Comparison of ENCODE assay signal across 21 cellular contexts in genomic region chr2:146079216-146079615, GRCh38.
"Had no signal": no experiment of that assay in that cellular context is flagged by ENCODE, and none has a peak within 500 bp of the region (broad histone marks: within the 10 kb centered on the region; RNA-seq: fewer than 3 reads in every experiment).

No MANE protein-coding gene starts in this region.

- H2AFZ ChIP-seq: parathyroid adenoma had no signal

- H3K9me3 ChIP-seq: adrenal gland, stomach had no signal

- H3K4me3 Mint-ChIP-seq: mesothelial cell of epicardium; nephron; stimulated activated effector memory CD8-positive, alpha-beta T cell treated with anti-CD3 and anti-CD28 coated beads, Interleukin-12 subunit alpha, Interleukin-12 subunit beta, amount 100 ng/mL, for 72 hours had no signal

- H3K27me3 ChIP-seq: adrenal gland, stomach had no signal

- H3K36me3 ChIP-seq: adrenal gland, stomach, WERI-Rb-1 had no signal

- H3K9ac ChIP-seq: parathyroid adenoma had no signal

- H3K27ac ChIP-seq: adrenal gland, epithelial cell of prostate, parathyroid adenoma, stomach, WERI-Rb-1 had no signal

- ATAC-seq: left lobe of liver; sciatic nerve; stimulated activated effector memory CD8-positive, alpha-beta T cell treated with anti-CD3 and anti-CD28 coated beads, Interleukin-12 subunit alpha, Interleukin-12 subunit beta, amount 100 ng/mL, for 72 hours had no signal

- H3K27ac Mint-ChIP-seq: mesothelial cell of epicardium; nephron; stimulated activated effector memory CD8-positive, alpha-beta T cell treated with anti-CD3 and anti-CD28 coated beads, Interleukin-12 subunit alpha, Interleukin-12 subunit beta, amount 100 ng/mL, for 72 hours had no signal

- DNase-seq: activated CD4-positive, alpha-beta T cell treated with anti-CD3 and anti-CD28 coated beads for 1 hour; activated CD8-positive, alpha-beta memory T cell treated with anti-CD3 and anti-CD28 coated beads for 24 hours; activated CD8-positive, alpha-beta memory T cell treated with anti-CD3 and anti-CD28 coated beads, Interleukin-2, amount 50 U/mL, for 48 hours; activated effector memory CD4-positive, alpha-beta T cell treated with Interleukin-2 at 50 U/mL for 16 hours; activated naive CD4-positive, alpha-beta T cell treated with anti-CD3 and anti-CD28 coated beads, Interleukin-2, amount 50 U/mL, for 16 hours; activated T-cell treated with anti-CD3 and anti-CD28 coated beads, Interleukin-2, amount 50 U/mL, for 48 hours; adrenal gland; foreskin melanocyte; glutamatergic neuron; hippocampal formation; stimulated activated CD4-positive, alpha-beta T cell treated with anti-CD3 and anti-CD28 coated beads, Interleukin-4, amount 100 ng/mL, for 24 hours; stomach; WERI-Rb-1 had no signal

- H3K9me3 Mint-ChIP-seq: nephron had no signal

- H3K4me1 ChIP-seq: adrenal gland, parathyroid adenoma, stomach had no signal

- H3K36me3 Mint-ChIP-seq: mesothelial cell of epicardium; stimulated activated effector memory CD8-positive, alpha-beta T cell treated with anti-CD3 and anti-CD28 coated beads, Interleukin-12 subunit alpha, Interleukin-12 subunit beta, amount 100 ng/mL, for 72 hours had no signal

- H3K4me1 Mint-ChIP-seq: mesothelial cell of epicardium; nephron; stimulated activated effector memory CD8-positive, alpha-beta T cell treated with anti-CD3 and anti-CD28 coated beads, Interleukin-12 subunit alpha, Interleukin-12 subunit beta, amount 100 ng/mL, for 72 hours had no signal

- H3K79me2 ChIP-seq: parathyroid adenoma had no signal

- H3K4me3 ChIP-seq: adrenal gland, lung, stomach had no signal
